In genomic region chr2:197640571-197641122, GRCh38 we compare ENCODE assay signal across 8 cellular contexts. TPM values are rescaled to one million over a fixed set of nuclear protein-coding genes. Genes with fewer than 3 reads are reported as not detected.
DNase-seq lines count a peak whose midpoint lies in the region; ATAC-seq, FAIRE-seq and TF ChIP-seq lines count a peak whose summit lies in the region.
"Not testable (repeated sequence)": the region's sequence is repeated elsewhere in the genome, so short reads cannot be mapped to it uniquely, and the experiment has no call there.

No MANE protein-coding gene starts in this region.

- H3K27me3 Mint-ChIP-seq in activated B cell treated with CpG ODN at 0.5 μM for 24 hours: peaks cover 18% of the 10 kb centered on the region
- H3K27me3 Mint-ChIP-seq in activated T-helper 1 cell treated with anti-CD3 and anti-CD28 coated beads, Interleukin-12 subunit alpha, Interleukin-12 subunit beta, Interleukin-2, Interleukin-4 antibody, amounts not matched to agents 30 ng/mL and 10 ng/mL and 1 ng/mL, durations not matched to agents 14 hours and 24 hours and 36 hours (ENCODE audit: insufficient read depth): not testable (repeated sequence)
- H3K27me3 Mint-ChIP-seq in effector memory CD8-positive, alpha-beta T cell: peaks cover 0 to 25% of the 10 kb centered on the region in 2 donors
- peaks cover 14% of the 10 kb centered on the region in 2 donors for H3K27me3 Mint-ChIP-seq in stimulated activated naive B cell treated with anti-CD40 and anti-IgM and Interleukin-4, amounts not matched to agents 10 μg/mL and 1 μg/mL and 100 μg/mL, for 72 hours

- not testable (repeated sequence) for H3K9me1 ChIP-seq in keratinocyte (ENCODE audit: control insufficient read depth, extremely low read depth, insufficient read depth, low read length)

- ATAC-seq in activated B cell treated with CpG ODN at 0.5 μM for 24 hours (ENCODE audit: low read depth); stimulated activated naive B cell treated with anti-CD40 and anti-IgM and Interleukin-4, amounts not matched to agents 10 μg/mL and 1 μg/mL and 100 μg/mL, for 72 hours (replicated peaks): not testable (repeated sequence)
- peak; percentile 58 for ATAC-seq in effector memory CD8-positive, alpha-beta T cell (replicated peaks)

- H3K9me3 Mint-ChIP-seq in activated B cell treated with CpG ODN at 0.5 μM for 24 hours; activated T-helper 1 cell treated with anti-CD3 and anti-CD28 coated beads, Interleukin-12 subunit alpha, Interleukin-12 subunit beta, Interleukin-2, Interleukin-4 antibody, amounts not matched to agents 30 ng/mL and 10 ng/mL and 1 ng/mL, durations not matched to agents 14 hours and 24 hours and 36 hours; effector memory CD8-positive, alpha-beta T cell; stimulated activated naive B cell treated with anti-CD40 and anti-IgM and Interleukin-4, amounts not matched to agents 10 μg/mL and 1 μg/mL and 100 μg/mL, for 72 hours: not testable (repeated sequence)

- not testable (repeated sequence) for H3F3A ChIP-seq in SK-N-SH (replicated peaks; ENCODE audit: insufficient read depth)

- not testable (repeated sequence) for H3K9me3 ChIP-seq in HUES64 (ENCODE audit: insufficient read depth, low read depth, low read length); SK-N-SH; keratinocyte (ENCODE audit: control insufficient read depth, low read depth, low read length)

- not testable (repeated sequence) for H3K4me1 Mint-ChIP-seq in activated B cell treated with CpG ODN at 0.5 μM for 24 hours; activated T-helper 1 cell treated with anti-CD3 and anti-CD28 coated beads, Interleukin-12 subunit alpha, Interleukin-12 subunit beta, Interleukin-2, Interleukin-4 antibody, amounts not matched to agents 30 ng/mL and 10 ng/mL and 1 ng/mL, durations not matched to agents 14 hours and 24 hours and 36 hours (ENCODE audit: low read depth); effector memory CD8-positive, alpha-beta T cell (ENCODE audit: low read depth in 2 of 2); stimulated activated naive B cell treated with anti-CD40 and anti-IgM and Interleukin-4, amounts not matched to agents 10 μg/mL and 1 μg/mL and 100 μg/mL, for 72 hours

- not testable (repeated sequence) for TF ChIP-seq EP300 in SK-N-SH (IDR thresholded peaks at IDR 0.05; ENCODE audit: borderline replicate concordance in 1 of 2, low read depth in 1 of 2, low read length in 1 of 2)

- not testable (repeated sequence) for H3K36me3 ChIP-seq in HUES64 (ENCODE audit: insufficient read depth, low read length); SK-N-SH (replicated peaks in 1 of 2; ENCODE audit: control insufficient read depth in 1 of 2, insufficient read depth in 2 of 2, low read length in 1 of 2); keratinocyte (ENCODE audit: control insufficient read depth in 2 of 2, extremely low read depth in 1 of 2, insufficient read depth in 2 of 2, low read length in 2 of 2)

- CTCF ChIA-PET in SK-N-SH (lab: Yijun Ruan, JAX); activated B cell treated with CpG ODN at 0.5 μM for 24 hours (lab: Charles Lee): not testable (repeated sequence)

- not testable (repeated sequence) for FAIRE-seq in keratinocyte (lab: Jason Lieb, UNC)

- H3K4me1 ChIP-seq in HUES64 (ENCODE audit: insufficient read depth, low read length): peaks cover 10% of the 10 kb centered on the region; the same call in 1 of the 2 replicates
- not testable (repeated sequence) for H3K4me1 ChIP-seq in SK-N-SH (ENCODE audit: control insufficient read depth in 1 of 2, insufficient read depth in 2 of 2, low read depth in 1 of 2, low read length in 1 of 2); keratinocyte (ENCODE audit: control insufficient read depth, extremely low read depth, insufficient read depth, low read length)

- H3K9ac ChIP-seq in HUES64 (ENCODE audit: low read depth, low read length): peak overlapping the region; percentile 12; the same call in 1 of the 2 replicates
- not testable (repeated sequence) for H3K9ac ChIP-seq in SK-N-SH; keratinocyte (ENCODE audit: control insufficient read depth, extremely low read depth, insufficient read depth, low read length)

- 87% methylated on average over 11 of the region's 19 CpGs for WGBS in HUES64
- WGBS in SK-N-SH (ENCODE audit: low lambda C conversion rate): 45% methylated on average over 11 of the region's 19 CpGs

- not testable (repeated sequence) for TF ChIP-seq RAD21 in SK-N-SH (IDR thresholded peaks at IDR 0.05; ENCODE audit: low read length)

- not testable (repeated sequence) for H3K9me2 ChIP-seq in SK-N-SH

- intact Hi-C loops in activated B cell treated with CpG ODN at 0.5 μM for 24 hours (cut with micrococcal nuclease); activated T-helper 1 cell treated with anti-CD3 and anti-CD28 coated beads, Interleukin-12 subunit alpha, Interleukin-12 subunit beta, Interleukin-2, Interleukin-4 antibody, amounts not matched to agents 30 ng/mL and 10 ng/mL and 1 ng/mL, durations not matched to agents 14 hours and 24 hours and 36 hours (cut with micrococcal nuclease): not testable (repeated sequence)

- peak overlapping the region; percentile 55; the same call in 1 of the 2 replicates for H3K4me2 ChIP-seq in SK-N-SH
- H3K4me2 ChIP-seq in keratinocyte (ENCODE audit: control insufficient read depth, extremely low read depth, insufficient read depth, low read depth, low read length): not testable (repeated sequence)

- not testable (repeated sequence) for H4K20me1 ChIP-seq in SK-N-SH (ENCODE audit: insufficient read depth); keratinocyte (ENCODE audit: control insufficient read depth, extremely low read depth, insufficient read depth, low read length)

- TF ChIP-seq CTCF in SK-N-SH (IDR thresholded peaks at IDR 0.05); activated B cell treated with CpG ODN at 0.5 μM for 24 hours (IDR thresholded peaks at IDR 0.05); keratinocyte (optimal IDR thresholded peaks at IDR 0.05 in 1 of 3, IDR thresholded peaks at IDR 0.05 in 1 of 3, conservative IDR thresholded peaks at IDR 0.05 in 1 of 3; ENCODE audit: extremely low read depth in 1 of 3, insufficient read depth in 2 of 3, low read length in 3 of 3): not testable (repeated sequence)

- H3K27me3 ChIP-seq in HUES64 (ENCODE audit: insufficient read depth, low read length); SK-N-SH (ENCODE audit: insufficient read depth); keratinocyte (ENCODE audit: control insufficient read depth, extremely low read depth, insufficient read depth, low read length): not testable (repeated sequence)

- H3K27ac Mint-ChIP-seq in activated B cell treated with CpG ODN at 0.5 μM for 24 hours; activated T-helper 1 cell treated with anti-CD3 and anti-CD28 coated beads, Interleukin-12 subunit alpha, Interleukin-12 subunit beta, Interleukin-2, Interleukin-4 antibody, amounts not matched to agents 30 ng/mL and 10 ng/mL and 1 ng/mL, durations not matched to agents 14 hours and 24 hours and 36 hours: not testable (repeated sequence)
- peak overlapping the region in 1 of 2 donors; percentile 77 for H3K27ac Mint-ChIP-seq in effector memory CD8-positive, alpha-beta T cell
- H3K27ac Mint-ChIP-seq in stimulated activated naive B cell treated with anti-CD40 and anti-IgM and Interleukin-4, amounts not matched to agents 10 μg/mL and 1 μg/mL and 100 μg/mL, for 72 hours: peak overlapping the region; percentile 34

- dilution Hi-C loops in keratinocyte (cut with MboI; ENCODE audit: extremely low pct_ligation_motif_present, low sequenced_read_pairs): not testable (repeated sequence)

- H3K27ac ChIP-seq in HUES64 (ENCODE audit: low read depth, low read length): peak overlapping the region; percentile 5; the same call in 1 of the 2 replicates
- peak overlapping the region in 1 of 2 experiments; percentile 22; a peak in 1 of 4 replicates for H3K27ac ChIP-seq in SK-N-SH (ENCODE audit: low read depth in 2 of 2, low read length in 1 of 2)
- H3K27ac ChIP-seq in keratinocyte (ENCODE audit: control insufficient read depth, insufficient read depth, low read length): not testable (repeated sequence)

- H3K4me3 ChIP-seq in HUES64 (ENCODE audit: low read length) (peak overlapping the region; percentile 0), SK-N-SH (ENCODE audit: low read depth in 2 of 2, low read length in 1 of 2) (peak overlapping the region; percentile 42 to 51)
- H3K4me3 ChIP-seq in keratinocyte (ENCODE audit: control insufficient read depth in 2 of 3, extremely low read depth in 1 of 3, insufficient read depth in 2 of 3, low read depth in 1 of 3, low read length in 3 of 3): not testable (repeated sequence)

- H3K79me2 ChIP-seq in SK-N-SH (ENCODE audit: insufficient read depth); keratinocyte (ENCODE audit: control insufficient read depth, insufficient read depth, low read length): not testable (repeated sequence)

- peak overlapping the region; percentile 25 for H3K4me3 Mint-ChIP-seq in activated B cell treated with CpG ODN at 0.5 μM for 24 hours
- peak overlapping the region; percentile 25 for H3K4me3 Mint-ChIP-seq in activated T-helper 1 cell treated with anti-CD3 and anti-CD28 coated beads, Interleukin-12 subunit alpha, Interleukin-12 subunit beta, Interleukin-2, Interleukin-4 antibody, amounts not matched to agents 30 ng/mL and 10 ng/mL and 1 ng/mL, durations not matched to agents 14 hours and 24 hours and 36 hours
- H3K4me3 Mint-ChIP-seq in effector memory CD8-positive, alpha-beta T cell: peak overlapping the region; percentile 63 to 71
- H3K4me3 Mint-ChIP-seq in stimulated activated naive B cell treated with anti-CD40 and anti-IgM and Interleukin-4, amounts not matched to agents 10 μg/mL and 1 μg/mL and 100 μg/mL, for 72 hours: peak overlapping the region in 1 of 2 donors; percentile 1

- DNase-seq in DMS114 treated with DMSO at 0.1 percent for 48 hours (lab: John Stamatoyannopoulos, UW; ENCODE audit: unreplicated experiment): peak; percentile 42
- not testable (repeated sequence) for DNase-seq in SK-N-SH; activated B cell treated with CpG ODN at 0.5 μM for 24 hours; activated T-helper 1 cell treated with anti-CD3 and anti-CD28 coated beads, Interleukin-12 subunit alpha, Interleukin-12 subunit beta, Interleukin-2, Interleukin-4 antibody, amounts not matched to agents 30 ng/mL and 10 ng/mL and 1 ng/mL, durations not matched to agents 14 hours and 24 hours and 36 hours (ENCODE audit: low spot score); effector memory CD8-positive, alpha-beta T cell; keratinocyte (ENCODE audit: low read depth, low spot score); stimulated activated naive B cell treated with anti-CD40 and anti-IgM and Interleukin-4, amounts not matched to agents 10 μg/mL and 1 μg/mL and 100 μg/mL, for 72 hours

- not testable (repeated sequence) for H3K36me3 Mint-ChIP-seq in activated B cell treated with CpG ODN at 0.5 μM for 24 hours (ENCODE audit: low read depth); activated T-helper 1 cell treated with anti-CD3 and anti-CD28 coated beads, Interleukin-12 subunit alpha, Interleukin-12 subunit beta, Interleukin-2, Interleukin-4 antibody, amounts not matched to agents 30 ng/mL and 10 ng/mL and 1 ng/mL, durations not matched to agents 14 hours and 24 hours and 36 hours (ENCODE audit: low read depth); effector memory CD8-positive, alpha-beta T cell (ENCODE audit: insufficient read depth); stimulated activated naive B cell treated with anti-CD40 and anti-IgM and Interleukin-4, amounts not matched to agents 10 μg/mL and 1 μg/mL and 100 μg/mL, for 72 hours

- H2AFZ ChIP-seq in SK-N-SH (ENCODE audit: low read depth) (peak overlapping the region; percentile 89; the same call in 1 of the 2 replicates), keratinocyte (ENCODE audit: control insufficient read depth, low read length) (peak overlapping the region; percentile 39)

- POLR2A ChIA-PET in SK-N-SH (lab: Yijun Ruan, JAX); activated B cell treated with CpG ODN at 0.5 μM for 24 hours (lab: Charles Lee): not testable (repeated sequence)

RNA-seq across cellular contexts. Expression of gene RFTN2, which starts 34.7 kb away (rescaled TPM):
- polyA plus RNA-seq in HUES64 (2013, experiment 1 of 2): 3.3 TPM
- 6.5 TPM for polyA plus RNA-seq in HUES64 (2013, experiment 2 of 2)
- 0.05 and 0.08 TPM in 2 replicates for polyA plus RNA-seq in SK-N-SH (2012; rRNA removed)
- polyA plus RNA-seq in SK-N-SH (2012; cell fraction: cytosol; rRNA removed): 0.06 and 0.10 TPM in 2 replicates
- 0.04 TPM in 1 of 2 replicates, not detected in the other for polyA plus RNA-seq in SK-N-SH (2012; cell fraction: nucleus; rRNA removed)
- not detected in 2 replicates for total RNA-seq in activated B cell treated with CpG ODN at 0.5 μM for 24 hours
- total RNA-seq in activated T-helper 1 cell treated with anti-CD3 and anti-CD28 coated beads, Interleukin-12 subunit alpha, Interleukin-12 subunit beta, Interleukin-2, Interleukin-4 antibody, amounts not matched to agents 30 ng/mL and 10 ng/mL and 1 ng/mL, durations not matched to agents 14 hours and 24 hours and 36 hours: not detected in 2 replicates
- polyA plus RNA-seq in keratinocyte: 0.18 to 0.37 TPM (median 0.25 TPM) in 3 replicates
- 0.41 TPM for polyA plus RNA-seq in keratinocyte (2011; ENCODE audit: low read depth)
- polyA plus RNA-seq in keratinocyte (2011; cell fraction: cytosol; rRNA removed): 0.50 and 0.51 TPM in 2 replicates
- 0.08 and 0.20 TPM in 2 replicates for polyA plus RNA-seq in keratinocyte (2011; cell fraction: nucleus; rRNA removed)
- polyA plus RNA-seq in keratinocyte (2012; ENCODE audit: low replicate concordance): 0.23 and 0.27 TPM in 2 replicates
- polyA minus RNA-seq in keratinocyte: 0.06 to 0.30 TPM (median 0.07 TPM) in 3 replicates
- polyA minus RNA-seq in keratinocyte (2011; cell fraction: cytosol; rRNA and poly(A)+ RNA removed): not detected
- 0.39 TPM in 1 of 2 replicates, not detected in the other for polyA minus RNA-seq in keratinocyte (2011; cell fraction: nucleus; rRNA and poly(A)+ RNA removed)
